8 cellular contexts compared by ENCODE assay signal in the genomic region with DNA sequence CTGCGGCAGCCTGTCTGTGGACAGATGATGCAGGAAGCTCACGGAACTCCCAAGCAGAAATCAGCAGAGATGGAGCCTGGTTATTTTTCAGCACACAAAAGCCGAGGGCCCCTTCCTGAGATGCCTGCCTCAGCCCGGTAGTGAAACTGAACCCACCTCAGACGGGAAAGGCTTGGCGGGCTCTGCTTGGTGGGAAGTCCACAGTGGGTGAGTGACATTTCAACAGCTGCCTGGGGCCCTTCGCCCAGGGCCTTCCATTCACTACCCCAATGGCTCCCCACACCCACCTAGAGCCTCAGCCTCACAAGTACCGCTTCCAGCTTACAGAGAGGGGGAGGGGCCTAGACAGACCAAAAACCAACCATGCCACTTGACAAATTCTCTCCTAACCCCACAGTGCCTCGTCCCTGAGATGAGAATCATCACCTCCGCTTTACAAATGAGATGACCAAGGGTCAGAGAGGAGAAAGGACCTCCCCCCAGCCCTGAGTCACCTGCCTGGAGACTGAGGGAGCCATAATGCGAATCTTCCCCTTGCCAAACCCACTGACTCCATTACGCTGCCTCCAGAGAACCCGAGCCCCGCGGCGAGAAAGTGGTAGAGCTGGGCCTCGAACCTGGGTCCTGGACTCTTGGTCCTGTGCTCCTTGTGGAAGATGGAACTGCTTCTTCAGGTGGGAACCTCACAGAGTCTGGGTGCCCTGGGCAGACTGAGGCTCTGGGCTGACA. TPM values are rescaled to one million over a fixed set of nuclear protein-coding genes. Genes with fewer than 3 reads are reported as not detected.
DNase-seq lines count a peak whose midpoint lies in the region; ATAC-seq and TF ChIP-seq lines count a peak whose summit lies in the region.

No MANE protein-coding gene starts in this region.

- H3K4me3 ChIP-seq in heart right ventricle (peak overlapping the region in 1 of 10 donors; percentile 41), uterus (no peak overlapping the region)

- no peaks in the 10 kb centered on the region for H3K9me3 Mint-ChIP-seq in activated naive CD4-positive, alpha-beta T cell treated with anti-CD3 and anti-CD28 coated beads, Interleukin-2, amount 10 ng/mL, durations not matched to agents 7 days and 5 days
- no peaks in the 10 kb centered on the region for H3K9me3 Mint-ChIP-seq in osteocyte (ENCODE audit: unreplicated experiment)

- no peaks in the 10 kb centered on the region for H3K27me3 Mint-ChIP-seq in activated naive CD4-positive, alpha-beta T cell treated with anti-CD3 and anti-CD28 coated beads, Interleukin-2, amount 10 ng/mL, durations not matched to agents 7 days and 5 days
- H3K27me3 Mint-ChIP-seq in osteocyte (ENCODE audit: unreplicated experiment): no peaks in the 10 kb centered on the region

- H3K27ac ChIP-seq in heart right ventricle (peak overlapping the region; percentile 36 to 92 (median 74)), uterus (peak overlapping the region; percentile 39 to 45)

- peaks cover 19% of the 10 kb centered on the region for H3K36me3 Mint-ChIP-seq in activated naive CD4-positive, alpha-beta T cell treated with anti-CD3 and anti-CD28 coated beads, Interleukin-2, amount 10 ng/mL, durations not matched to agents 7 days and 5 days
- H3K36me3 Mint-ChIP-seq in osteocyte (ENCODE audit: unreplicated experiment): peaks cover 3% of the 10 kb centered on the region

- H3K9me3 ChIP-seq in heart right ventricle: no peaks in the 10 kb centered on the region
- H3K9me3 ChIP-seq in uterus: no peaks in the 10 kb centered on the region

- no peak for DNase-seq in heart right ventricle
- no peak for DNase-seq in cardiac septum (ENCODE audit: low spot score)
- peak; percentile 65 for DNase-seq in NAMALWA (ENCODE audit: low spot score)
- peak; percentile 74 for DNase-seq in activated naive CD4-positive, alpha-beta T cell treated with anti-CD3 and anti-CD28 coated beads, Interleukin-2, amount 10 ng/mL, durations not matched to agents 7 days and 5 days
- DNase-seq in osteocyte (ENCODE audit: extremely low spot score, unreplicated experiment): no peak
- no peak for DNase-seq in uterus
- DNase-seq in mesenteric fat pad (ENCODE audit: low spot score): no peak

- H3K4me3 Mint-ChIP-seq in activated naive CD4-positive, alpha-beta T cell treated with anti-CD3 and anti-CD28 coated beads, Interleukin-2, amount 10 ng/mL, durations not matched to agents 7 days and 5 days: peak overlapping the region; percentile 83
- H3K4me3 Mint-ChIP-seq in osteocyte (ENCODE audit: unreplicated experiment): peak overlapping the region; percentile 27

- CTCF ChIA-PET in activated naive CD4-positive, alpha-beta T cell treated with anti-CD3 and anti-CD28 coated beads, Interleukin-2, amount 10 ng/mL, durations not matched to agents 7 days and 5 days (lab: Charles Lee): interaction anchor here (0.9 to 6.7 kb wide), 6 partner anchors 19 to 52 kb away, joined by 3 to 50 read pairs (median 8); no protein-coding TSS in a partner anchor

- H3K4me1 ChIP-seq in heart right ventricle: peaks cover 7 to 88% (median 42%) of the 10 kb centered on the region in 9 donors
- peaks cover 0 to 7% of the 10 kb centered on the region in 2 donors for H3K4me1 ChIP-seq in uterus

- H3K27me3 ChIP-seq in heart right ventricle (no peaks in the 10 kb centered on the region), uterus (no peaks in the 10 kb centered on the region)

- H3K36me3 ChIP-seq in heart right ventricle: no peaks in the 10 kb centered on the region
- H3K36me3 ChIP-seq in uterus: no peaks in the 10 kb centered on the region

- WGBS in heart right ventricle, 2 donors: 79 to 84% methylated on average over 17 of the region's 17 CpGs

- ATAC-seq in heart right ventricle: peak in 1 of 8 donors; percentile 7
- no peak for ATAC-seq in HG02973 (IDR thresholded peaks at IDR 0.05; ENCODE audit: unreplicated experiment)

- intact Hi-C loops in heart right ventricle (cut with DNase I) (loop anchor here in 2 of 10 donors (5.0 kb wide), 2 partner anchors 39 to 44 kb away; no protein-coding TSS in a partner anchor), cardiac septum (cut with DNase I) (loop anchor here (5.0 kb wide), 1 partner anchor 74 kb away; no protein-coding TSS in a partner anchor), uterus (cut with DNase I; ENCODE audit: low total_unique reads) (no loop called here)

- peak overlapping the region; percentile 98 for H3K27ac Mint-ChIP-seq in activated naive CD4-positive, alpha-beta T cell treated with anti-CD3 and anti-CD28 coated beads, Interleukin-2, amount 10 ng/mL, durations not matched to agents 7 days and 5 days
- H3K27ac Mint-ChIP-seq in osteocyte (ENCODE audit: unreplicated experiment): peak overlapping the region; percentile 90

- TF ChIP-seq CTCF in heart right ventricle (IDR thresholded peaks at IDR 0.05) (no peak), osteocyte (IDR thresholded peaks at IDR 0.05) (no peak), uterus (IDR thresholded peaks at IDR 0.05) (no peak)

- H3K4me1 Mint-ChIP-seq in activated naive CD4-positive, alpha-beta T cell treated with anti-CD3 and anti-CD28 coated beads, Interleukin-2, amount 10 ng/mL, durations not matched to agents 7 days and 5 days: peaks cover 90% of the 10 kb centered on the region
- H3K4me1 Mint-ChIP-seq in osteocyte (ENCODE audit: unreplicated experiment): peaks cover 76% of the 10 kb centered on the region

- no peak for TF ChIP-seq POLR2A in uterus (IDR thresholded peaks at IDR 0.05)

RNA-seq across cellular contexts. Expression of gene ECE1, which starts 3.4 kb away (rescaled TPM):
- total RNA-seq in heart right ventricle (10 to 100 TPM; 30.6 to 81.8 (median 53.1) TPM), cardiac septum (55.8 TPM), osteocyte (217 and 236 TPM in 2 replicates), uterus (100 to 1,000 TPM in 1 of 4 donors, 10 to 100 TPM in 3; 45.6 to 175 (median 59.1) TPM), mesenteric fat pad (156 TPM)
- polyA plus RNA-seq in heart right ventricle: 10 to 100 TPM; 41.4 to 44.7 TPM

Comparison
In these comparisons a context has a peak if more than half of its experiments do, and no peak if none do; other contexts are left out.
1. DNase-seq: peak in NAMALWA (single experiment) and activated naive CD4-positive, alpha-beta T cell treated with anti-CD3 and anti-CD28 coated beads, Interleukin-2, amount 10 ng/mL, durations not matched to agents 7 days and 5 days (single experiment); none in heart right ventricle (0 of 2), cardiac septum (single experiment), osteocyte (single experiment), uterus (0 of 2) and mesenteric fat pad (single experiment).